ENCODE assay signal across 10 cellular contexts in the genomic region with DNA sequence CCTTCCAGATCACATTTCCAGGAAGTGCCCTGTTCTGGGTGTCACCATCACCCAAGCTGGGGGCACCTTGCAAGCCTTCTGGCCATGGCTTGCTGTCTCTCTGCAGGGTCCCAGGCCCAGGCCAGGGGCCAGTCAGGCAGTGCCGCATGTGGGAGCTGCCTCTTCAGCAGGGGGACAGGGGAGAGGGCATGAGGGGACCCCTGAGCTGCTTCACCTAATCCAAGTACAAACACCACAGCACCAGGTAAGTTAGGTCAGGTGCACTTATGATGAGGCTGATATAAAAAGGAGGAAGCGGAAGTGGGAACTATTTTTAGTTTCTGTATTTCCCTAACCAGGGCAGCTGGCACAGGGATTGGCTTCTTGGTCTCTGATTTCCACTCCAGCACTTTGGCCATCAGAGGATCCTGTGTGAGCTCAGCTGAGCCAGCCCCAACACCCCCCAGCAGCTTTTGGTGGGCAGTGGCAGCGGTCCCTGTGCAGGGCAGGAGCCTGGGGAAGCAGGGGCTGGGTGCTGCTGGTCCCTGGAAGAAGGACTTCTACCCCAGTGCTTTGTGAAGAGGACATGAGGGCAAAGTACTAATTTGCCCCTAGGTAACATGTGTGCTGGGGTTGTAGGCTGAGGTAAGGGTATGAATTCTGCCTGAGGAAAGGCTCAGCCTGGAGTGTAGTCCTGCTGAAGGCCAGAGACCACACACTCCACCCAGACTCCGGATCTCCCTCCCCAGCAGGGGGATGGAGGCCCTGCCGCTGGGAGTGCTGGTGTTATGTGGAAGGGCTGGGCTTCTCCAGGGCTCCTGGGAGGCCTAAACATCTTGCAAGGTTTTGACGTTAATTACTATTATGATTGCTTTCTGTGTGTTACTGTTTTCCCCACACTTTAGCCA. TPM values are rescaled to one million over a fixed set of nuclear protein-coding genes. Genes with fewer than 3 reads are reported as not detected.
DNase-seq lines count a peak whose midpoint lies in the region; ATAC-seq and TF ChIP-seq lines count a peak whose summit lies in the region.
"Had no signal": no experiment of that assay in that cellular context is flagged by ENCODE, and none has a peak within 500 bp of the region (broad histone marks: within the 10 kb centered on the region; RNA-seq: fewer than 3 reads in every experiment).

No MANE protein-coding gene starts in this region.

- H3K4me1 ChIP-seq in PC-3 (ENCODE audit: insufficient read depth, low read length) (peaks cover 5% of the 10 kb centered on the region; the same call in 1 of the 2 replicates), suprapubic skin (peaks cover 39% of the 10 kb centered on the region), right atrium auricular region (peaks cover 0 to 4% of the 10 kb centered on the region in 2 donors)
- H3K4me1 ChIP-seq: foreskin keratinocyte had no signal

- H3K9me2 ChIP-seq in PC-3 (replicated peaks; ENCODE audit: low read length) = no peaks in the 10 kb centered on the region

- no TSS peak for BruUV-seq in PC-3 (replicated peaks; lab: Mats Ljungman, UMichigan)

- H4K20me1 ChIP-seq in PC-3 (ENCODE audit: low read length) = peaks cover 9% of the 10 kb centered on the region

- peaks cover 32% of the 10 kb centered on the region for H3K4me1 Mint-ChIP-seq in activated T-cell treated with anti-CD3 and anti-CD28 coated beads, Interleukin-2, amount 50 U/mL, for 4 hours (ENCODE audit: low read depth)
- H3K4me1 Mint-ChIP-seq in glutamatergic neuron (ENCODE audit: low read depth, unreplicated experiment) = peaks cover 18% of the 10 kb centered on the region
- peaks cover 31% of the 10 kb centered on the region for H3K4me1 Mint-ChIP-seq in WTC11

- CTCF ChIA-PET in PC-3 (lab: Charles Lee) = interaction anchor here (1.1 kb wide), 1 partner anchor 77 kb away, joined by 4 read pairs; no protein-coding TSS in a partner anchor
- CTCF ChIA-PET in WTC11 (lab: Charles Lee) = interaction anchor here (0.7 to 2.5 kb wide), 9 partner anchors 80 to 335 kb away, joined by 3 to 23 read pairs (median 4); no protein-coding TSS in a partner anchor

- 0 out of 2 replicates have a peak overlapping the region, but pooled peaks have one; percentile 19 for H2AFZ ChIP-seq in PC-3 (ENCODE audit: low read length)

- no peaks in the 10 kb centered on the region for H3K36me3 ChIP-seq in PC-3 (ENCODE audit: low read depth, low read length)
- no peaks in the 10 kb centered on the region for H3K36me3 ChIP-seq in suprapubic skin
- H3K36me3 ChIP-seq in right atrium auricular region = no peaks in the 10 kb centered on the region

- no peak for TF ChIP-seq POLR2A in suprapubic skin (IDR thresholded peaks at IDR 0.05)

- no peaks in the 10 kb centered on the region for H3K9me3 Mint-ChIP-seq in activated T-cell treated with anti-CD3 and anti-CD28 coated beads, Interleukin-2, amount 50 U/mL, for 4 hours
- H3K9me3 Mint-ChIP-seq in glutamatergic neuron (ENCODE audit: unreplicated experiment) = peaks cover 4% of the 10 kb centered on the region
- H3K9me3 Mint-ChIP-seq in WTC11 = no peaks in the 10 kb centered on the region

- no peak for TF ChIP-seq EP300 in suprapubic skin (IDR thresholded peaks at IDR 0.05)

- POLR2A ChIA-PET in PC-3 (lab: Charles Lee; ENCODE audit: unreplicated experiment) (no interaction called here), WTC11 (lab: Charles Lee) (no interaction called here)

- no peak for TF ChIP-seq CTCF in PC-3 (conservative IDR thresholded peaks at IDR 0.05; ENCODE audit: low read depth, low read length)
- no peak for TF ChIP-seq CTCF in glutamatergic neuron (IDR thresholded peaks at IDR 0.05; ENCODE audit: partially characterized antibody, unreplicated experiment)
- TF ChIP-seq CTCF in suprapubic skin (IDR thresholded peaks at IDR 0.05) = no peak
- TF ChIP-seq CTCF in WTC11 (IDR thresholded peaks at IDR 0.05) = no peak
- TF ChIP-seq CTCF in right atrium auricular region (IDR thresholded peaks at IDR 0.05) = no peak

- H3K27me3 ChIP-seq in PC-3 (ENCODE audit: low read length) = no peaks in the 10 kb centered on the region
- H3K27me3 ChIP-seq in suprapubic skin = peaks cover 46% of the 10 kb centered on the region
- no peaks in the 10 kb centered on the region for H3K27me3 ChIP-seq in right atrium auricular region

- DNase-seq in activated T-cell treated with anti-CD3 and anti-CD28 coated beads, Interleukin-2, amount 50 U/mL, for 4 hours = no peak
- DNase-seq in activated T-cell treated with anti-CD3 and anti-CD28 coated beads, Interleukin-2, amount 50 U/mL, for 1 hour = no peak
- DNase-seq in PC-3 (no peak), glutamatergic neuron (no peak), suprapubic skin (ENCODE audit: low spot score in 2 of 2) (no peak), WTC11 (ENCODE audit: low spot score) (no peak), Right ventricle myocardium inferior (ENCODE audit: missing footprints) (no peak), right atrium auricular region (ENCODE audit: low spot score) (no peak)
- DNase-seq: central memory CD4-positive, alpha-beta T cell had no signal

- H3F3A ChIP-seq in PC-3 (ENCODE audit: low read length, unreplicated experiment) = peaks cover 5% of the 10 kb centered on the region

- H3K36me3 Mint-ChIP-seq in activated T-cell treated with anti-CD3 and anti-CD28 coated beads, Interleukin-2, amount 50 U/mL, for 4 hours (ENCODE audit: insufficient read depth) = no peaks in the 10 kb centered on the region
- H3K36me3 Mint-ChIP-seq in glutamatergic neuron (ENCODE audit: unreplicated experiment) = no peaks in the 10 kb centered on the region
- H3K36me3 Mint-ChIP-seq in WTC11 = no peaks in the 10 kb centered on the region

- no peak overlapping the region for H3K4me2 ChIP-seq in PC-3 (ENCODE audit: low read length)

- no peaks in the 10 kb centered on the region for H3K79me2 ChIP-seq in PC-3 (ENCODE audit: low read length)

- intact Hi-C loops in PC-3 (cut with micrococcal nuclease) = loop anchor here (5.0 kb wide), 1 partner anchor 107 kb away; no protein-coding TSS in a partner anchor
- intact Hi-C loops in Right ventricle myocardium inferior (cut with DNase I) = no loop called here

- H3K27ac Mint-ChIP-seq in glutamatergic neuron (ENCODE audit: unreplicated experiment) = peak overlapping the region; percentile 64
- no peak overlapping the region for H3K27ac Mint-ChIP-seq in WTC11

- peaks cover 14% of the 10 kb centered on the region for H3K27me3 Mint-ChIP-seq in activated T-cell treated with anti-CD3 and anti-CD28 coated beads, Interleukin-2, amount 50 U/mL, for 4 hours (ENCODE audit: low read depth)
- peaks cover 13% of the 10 kb centered on the region for H3K27me3 Mint-ChIP-seq in glutamatergic neuron (ENCODE audit: unreplicated experiment)
- H3K27me3 Mint-ChIP-seq in WTC11 (ENCODE audit: low read depth) = peaks cover 36% of the 10 kb centered on the region

- ATAC-seq in activated T-cell treated with anti-CD3 and anti-CD28 coated beads, Interleukin-2, amount 50 U/mL, for 4 hours = no peak
- ATAC-seq in PC-3 (no peak), WTC11 (no peak), Right ventricle myocardium inferior (no peak)

- H3K4me3 Mint-ChIP-seq in activated T-cell treated with anti-CD3 and anti-CD28 coated beads, Interleukin-2, amount 50 U/mL, for 4 hours = peak overlapping the region; percentile 37
- H3K4me3 Mint-ChIP-seq in glutamatergic neuron (ENCODE audit: unreplicated experiment) (no peak overlapping the region), WTC11 (no peak overlapping the region; the same call in 1 of the 2 replicates)

- WGBS in suprapubic skin = 43% methylated on average over 5 of the region's 6 CpGs

- H3K4me3 ChIP-seq in PC-3 (ENCODE audit: low read length) = no peak overlapping the region
- no peak overlapping the region for H3K4me3 ChIP-seq in suprapubic skin
- no peak overlapping the region for H3K4me3 ChIP-seq in right atrium auricular region

- no peak overlapping the region for H3K9ac ChIP-seq in PC-3 (ENCODE audit: low read length)

- 0 out of 2 replicates have a peak, but pooled peaks cover 4% of the 10 kb centered on the region for H3K9me3 ChIP-seq in PC-3 (ENCODE audit: low read length)
- no peaks in the 10 kb centered on the region for H3K9me3 ChIP-seq in suprapubic skin
- H3K9me3 ChIP-seq in right atrium auricular region = no peaks in the 10 kb centered on the region

- H3K27ac ChIP-seq in PC-3 (ENCODE audit: low read length) (peak overlapping the region; percentile 7; the same call in 1 of the 2 replicates), suprapubic skin (peak overlapping the region; percentile 5), right atrium auricular region (peak overlapping the region in 1 of 2 donors; percentile 16)
- H3K27ac ChIP-seq: foreskin keratinocyte had no signal

TF ChIP-seq in WTC11, 78 proteins besides CTCF, POLR2A, EP300 and RAD21:
- TF ChIP-seq NFATC4 (CRISPR knock-in tag; IDR thresholded peaks at IDR 0.05) (no peak), GTF2I (CRISPR knock-in tag; conservative IDR thresholded peaks at IDR 0.05) (no peak)

RNA-seq across cellular contexts. Expression of a gene that starts 3.3 kb away (rescaled TPM):
- 1 to 10 TPM; 2.7 to 5.7 (median 4.8) TPM for total RNA-seq in activated T-cell treated with anti-CD3 and anti-CD28 coated beads, Interleukin-2, amount 50 U/mL, for 4 hours
- total RNA-seq in PC-3 (2014; rRNA removed) = 2.4 and 3.0 TPM in 2 replicates
- total RNA-seq in glutamatergic neuron (ENCODE audit: unreplicated experiment) = 72.7 TPM
- total RNA-seq in suprapubic skin = 1 to 10 TPM in 3 of 4 donors, under 1 TPM in 1; 0.97 to 7.3 (median 2.7) TPM
- 8.5 to 14.0 TPM (median 11.8 TPM) in 3 replicates for total RNA-seq in WTC11 (2021)
- total RNA-seq in Right ventricle myocardium inferior = 3.7 TPM
- 1 to 10 TPM; 2.3 to 5.2 TPM for total RNA-seq in right atrium auricular region
